In the genomic region with DNA sequence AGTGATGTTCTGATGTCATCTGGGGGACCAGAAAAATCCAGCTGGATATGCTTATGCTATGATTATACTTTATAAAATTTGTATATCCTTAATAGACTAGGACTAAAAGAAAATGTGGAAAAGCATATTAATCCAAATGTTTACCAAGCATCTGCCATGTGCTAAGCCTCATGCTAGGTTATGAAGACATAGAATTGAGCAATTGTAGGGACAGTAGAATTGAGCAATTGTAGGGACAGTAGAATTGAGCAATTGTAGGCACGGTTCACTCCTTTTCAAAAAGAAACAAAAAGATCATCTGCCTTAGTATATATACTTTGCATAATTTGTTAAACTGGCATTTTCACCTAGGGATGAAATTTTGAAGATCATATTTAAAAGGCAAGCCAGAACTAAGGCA, we compare ENCODE assay signal across 1 cellular context.
TF ChIP-seq lines count a peak whose summit lies in the region.

No MANE protein-coding gene starts in this region.

TF ChIP-seq in HepG2, 621 proteins besides CTCF, POLR2A, EP300 and RAD21 (continued from another document and continues in another):
- TF ChIP-seq, protein P1, sequence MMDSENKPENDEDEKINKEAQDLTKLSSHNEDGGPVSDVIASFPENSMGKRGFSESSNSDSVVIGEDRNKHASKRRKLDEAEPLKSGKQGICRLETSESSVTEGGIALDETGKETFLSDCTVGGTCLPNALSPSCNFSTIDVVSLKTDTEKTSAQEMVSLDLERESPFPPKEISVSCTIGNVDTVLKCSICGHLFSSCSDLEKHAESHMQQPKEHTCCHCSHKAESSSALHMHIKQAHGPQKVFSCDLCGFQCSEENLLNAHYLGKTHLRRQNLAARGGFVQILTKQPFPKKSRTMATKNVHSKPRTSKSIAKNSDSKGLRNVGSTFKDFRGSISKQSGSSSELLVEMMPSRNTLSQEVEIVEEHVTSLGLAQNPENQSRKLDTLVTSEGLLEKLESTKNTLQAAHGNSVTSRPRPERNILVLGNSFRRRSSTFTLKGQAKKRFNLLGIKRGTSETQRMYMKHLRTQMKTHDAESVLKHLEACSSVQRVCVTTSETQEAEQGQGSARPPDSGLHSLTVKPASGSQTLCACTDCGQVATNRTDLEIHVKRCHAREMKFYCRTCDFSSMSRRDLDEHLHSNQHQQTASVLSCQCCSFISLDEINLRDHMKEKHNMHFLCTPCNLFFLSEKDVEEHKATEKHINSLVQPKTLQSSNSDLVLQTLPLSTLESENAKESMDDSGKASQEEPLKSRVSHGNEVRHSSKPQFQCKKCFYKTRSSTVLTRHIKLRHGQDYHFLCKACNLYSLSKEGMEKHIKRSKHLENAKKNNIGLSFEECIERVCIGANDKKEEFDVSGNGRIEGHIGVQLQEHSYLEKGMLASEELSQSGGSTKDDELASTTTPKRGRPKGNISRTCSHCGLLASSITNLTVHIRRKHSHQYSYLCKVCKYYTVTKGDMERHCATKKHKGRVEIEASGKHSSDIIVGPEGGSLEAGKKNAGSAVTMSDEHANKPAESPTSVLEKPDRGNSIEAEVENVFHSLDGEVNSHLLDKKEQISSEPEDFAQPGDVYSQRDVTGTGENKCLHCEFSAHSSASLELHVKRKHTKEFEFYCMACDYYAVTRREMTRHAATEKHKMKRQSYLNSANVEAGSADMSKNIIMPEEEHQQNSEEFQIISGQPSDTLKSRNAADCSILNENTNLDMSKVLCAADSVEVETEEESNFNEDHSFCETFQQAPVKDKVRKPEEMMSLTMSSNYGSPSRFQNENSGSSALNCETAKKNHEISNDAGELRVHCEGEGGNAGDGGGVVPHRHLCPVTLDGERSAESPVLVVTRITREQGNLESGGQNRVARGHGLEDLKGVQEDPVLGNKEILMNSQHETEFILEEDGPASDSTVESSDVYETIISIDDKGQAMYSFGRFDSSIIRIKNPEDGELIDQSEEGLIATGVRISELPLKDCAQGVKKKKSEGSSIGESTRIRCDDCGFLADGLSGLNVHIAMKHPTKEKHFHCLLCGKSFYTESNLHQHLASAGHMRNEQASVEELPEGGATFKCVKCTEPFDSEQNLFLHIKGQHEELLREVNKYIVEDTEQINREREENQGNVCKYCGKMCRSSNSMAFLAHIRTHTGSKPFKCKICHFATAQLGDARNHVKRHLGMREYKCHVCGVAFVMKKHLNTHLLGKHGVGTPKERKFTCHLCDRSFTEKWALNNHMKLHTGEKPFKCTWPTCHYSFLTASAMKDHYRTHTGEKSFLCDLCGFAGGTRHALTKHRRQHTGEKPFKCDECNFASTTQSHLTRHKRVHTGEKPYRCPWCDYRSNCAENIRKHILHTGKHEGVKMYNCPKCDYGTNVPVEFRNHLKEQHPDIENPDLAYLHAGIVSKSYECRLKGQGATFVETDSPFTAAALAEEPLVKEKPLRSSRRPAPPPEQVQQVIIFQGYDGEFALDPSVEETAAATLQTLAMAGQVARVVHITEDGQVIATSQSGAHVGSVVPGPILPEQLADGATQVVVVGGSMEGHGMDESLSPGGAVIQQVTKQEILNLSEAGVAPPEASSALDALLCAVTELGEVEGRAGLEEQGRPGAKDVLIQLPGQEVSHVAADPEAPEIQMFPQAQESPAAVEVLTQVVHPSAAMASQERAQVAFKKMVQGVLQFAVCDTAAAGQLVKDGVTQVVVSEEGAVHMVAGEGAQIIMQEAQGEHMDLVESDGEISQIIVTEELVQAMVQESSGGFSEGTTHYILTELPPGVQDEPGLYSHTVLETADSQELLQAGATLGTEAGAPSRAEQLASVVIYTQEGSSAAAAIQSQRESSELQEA (CRISPR knock-in tag; IDR thresholded peaks at IDR 0.05; ENCODE audit: not compliant biosample characterization) = no peak
- TF ChIP-seq, protein P2, sequence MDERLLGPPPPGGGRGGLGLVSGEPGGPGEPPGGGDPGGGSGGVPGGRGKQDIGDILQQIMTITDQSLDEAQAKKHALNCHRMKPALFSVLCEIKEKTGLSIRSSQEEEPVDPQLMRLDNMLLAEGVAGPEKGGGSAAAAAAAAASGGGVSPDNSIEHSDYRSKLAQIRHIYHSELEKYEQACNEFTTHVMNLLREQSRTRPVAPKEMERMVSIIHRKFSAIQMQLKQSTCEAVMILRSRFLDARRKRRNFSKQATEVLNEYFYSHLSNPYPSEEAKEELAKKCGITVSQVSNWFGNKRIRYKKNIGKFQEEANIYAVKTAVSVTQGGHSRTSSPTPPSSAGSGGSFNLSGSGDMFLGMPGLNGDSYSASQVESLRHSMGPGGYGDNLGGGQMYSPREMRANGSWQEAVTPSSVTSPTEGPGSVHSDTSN (CRISPR knock-in tag; IDR thresholded peaks at IDR 0.05) = no peak
- TF ChIP-seq ZSCAN25 (CRISPR knock-in tag; IDR thresholded peaks at IDR 0.05) (no peak), ATF7-NPFF (CRISPR knock-in tag; IDR thresholded peaks at IDR 0.05; ENCODE audit: low read depth) (no peak), ZNF749 (CRISPR knock-in tag; IDR thresholded peaks at IDR 0.05; ENCODE audit: borderline replicate concordance) (no peak), HNRNPL (IDR thresholded peaks at IDR 0.05; ENCODE audit: low read depth, low read length) (no peak), RORA (CRISPR knock-in tag; IDR thresholded peaks at IDR 0.05) (no peak), STAT5B (CRISPR knock-in tag; IDR thresholded peaks at IDR 0.05) (no peak), MED8 (CRISPR knock-in tag; IDR thresholded peaks at IDR 0.05; ENCODE audit: insufficient replicate concordance) (no peak), FOXJ3 (CRISPR knock-in tag; IDR thresholded peaks at IDR 0.05; ENCODE audit: borderline replicate concordance) (peak; percentile 80), SMAD3 (CRISPR knock-in tag; IDR thresholded peaks at IDR 0.05) (0 out of 2 replicates have a peak, but pooled peaks have one; percentile 42), ZNF644 (CRISPR knock-in tag; IDR thresholded peaks at IDR 0.05; ENCODE audit: low read depth) (peak; percentile 95), STAG1 (CRISPR knock-in tag; IDR thresholded peaks at IDR 0.05) (no peak), HMG20B (CRISPR knock-in tag; conservative IDR thresholded peaks at IDR 0.05) (no peak), KLF11 (CRISPR knock-in tag; IDR thresholded peaks at IDR 0.05) (no peak), THYN1 (CRISPR knock-in tag; IDR thresholded peaks at IDR 0.05; ENCODE audit: borderline replicate concordance, low read depth) (no peak), GTF2F1 (IDR thresholded peaks at IDR 0.05; ENCODE audit: low read length) (no peak), GFI1 (CRISPR knock-in tag; IDR thresholded peaks at IDR 0.05; ENCODE audit: borderline replicate concordance) (no peak), RFXAP (CRISPR knock-in tag; IDR thresholded peaks at IDR 0.05; ENCODE audit: borderline replicate concordance) (no peak), DPF2 (CRISPR knock-in tag; IDR thresholded peaks at IDR 0.05; ENCODE audit: borderline replicate concordance, low read depth) (no peak), ZSCAN20 (CRISPR knock-in tag; IDR thresholded peaks at IDR 0.05; ENCODE audit: borderline replicate concordance) (no peak), MAZ (IDR thresholded peaks at IDR 0.05; ENCODE audit: borderline replicate concordance, low read depth, low read length) (no peak), MAZ (CRISPR knock-in tag; IDR thresholded peaks at IDR 0.05; ENCODE audit: low read depth) (no peak), RCOR2 (CRISPR knock-in tag; IDR thresholded peaks at IDR 0.05) (0 out of 2 replicates have a peak, but pooled peaks have one; percentile 55), DNMT1 (CRISPR knock-in tag; IDR thresholded peaks at IDR 0.05) (no peak), SALL1 (CRISPR knock-in tag; IDR thresholded peaks at IDR 0.05) (peak; percentile 22; the same call in 1 of the 2 replicates), ZNF121 (CRISPR knock-in tag; IDR thresholded peaks at IDR 0.05) (no peak), ZNF20 (CRISPR knock-in tag; IDR thresholded peaks at IDR 0.05) (no peak), ZNF207 (IDR thresholded peaks at IDR 0.05; ENCODE audit: borderline replicate concordance) (no peak), JUN (CRISPR knock-in tag; IDR thresholded peaks at IDR 0.05) (no peak), RNF2 (conservative IDR thresholded peaks at IDR 0.05; ENCODE audit: low read depth) (no peak), MXI1 (IDR thresholded peaks at IDR 0.05; ENCODE audit: borderline replicate concordance, low read depth, low read length) (no peak), TBL1XR1 (IDR thresholded peaks at IDR 0.05; ENCODE audit: borderline replicate concordance, low read length, partially characterized antibody) (peak; percentile 62), RXRB (CRISPR knock-in tag; IDR thresholded peaks at IDR 0.05; ENCODE audit: borderline replicate concordance) (peak; percentile 38; the same call in 1 of the 2 replicates), MTA3 (CRISPR knock-in tag; IDR thresholded peaks at IDR 0.05) (no peak), ZNF83 (CRISPR knock-in tag; IDR thresholded peaks at IDR 0.05; ENCODE audit: borderline replicate concordance) (no peak), ERF (CRISPR knock-in tag; IDR thresholded peaks at IDR 0.05) (no peak)
- TF ChIP-seq, protein P3, sequence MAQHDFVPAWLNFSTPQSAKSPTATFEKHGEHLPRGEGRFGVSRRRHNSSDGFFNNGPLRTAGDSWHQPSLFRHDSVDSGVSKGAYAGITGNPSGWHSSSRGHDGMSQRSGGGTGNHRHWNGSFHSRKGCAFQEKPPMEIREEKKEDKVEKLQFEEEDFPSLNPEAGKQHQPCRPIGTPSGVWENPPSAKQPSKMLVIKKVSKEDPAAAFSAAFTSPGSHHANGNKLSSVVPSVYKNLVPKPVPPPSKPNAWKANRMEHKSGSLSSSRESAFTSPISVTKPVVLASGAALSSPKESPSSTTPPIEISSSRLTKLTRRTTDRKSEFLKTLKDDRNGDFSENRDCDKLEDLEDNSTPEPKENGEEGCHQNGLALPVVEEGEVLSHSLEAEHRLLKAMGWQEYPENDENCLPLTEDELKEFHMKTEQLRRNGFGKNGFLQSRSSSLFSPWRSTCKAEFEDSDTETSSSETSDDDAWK (CRISPR knock-in tag; IDR thresholded peaks at IDR 0.05) = no peak
- TF ChIP-seq, protein P4, sequence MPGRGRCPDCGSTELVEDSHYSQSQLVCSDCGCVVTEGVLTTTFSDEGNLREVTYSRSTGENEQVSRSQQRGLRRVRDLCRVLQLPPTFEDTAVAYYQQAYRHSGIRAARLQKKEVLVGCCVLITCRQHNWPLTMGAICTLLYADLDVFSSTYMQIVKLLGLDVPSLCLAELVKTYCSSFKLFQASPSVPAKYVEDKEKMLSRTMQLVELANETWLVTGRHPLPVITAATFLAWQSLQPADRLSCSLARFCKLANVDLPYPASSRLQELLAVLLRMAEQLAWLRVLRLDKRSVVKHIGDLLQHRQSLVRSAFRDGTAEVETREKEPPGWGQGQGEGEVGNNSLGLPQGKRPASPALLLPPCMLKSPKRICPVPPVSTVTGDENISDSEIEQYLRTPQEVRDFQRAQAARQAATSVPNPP (CRISPR knock-in tag; IDR thresholded peaks at IDR 0.05) = no peak
- TF ChIP-seq, protein P5, sequence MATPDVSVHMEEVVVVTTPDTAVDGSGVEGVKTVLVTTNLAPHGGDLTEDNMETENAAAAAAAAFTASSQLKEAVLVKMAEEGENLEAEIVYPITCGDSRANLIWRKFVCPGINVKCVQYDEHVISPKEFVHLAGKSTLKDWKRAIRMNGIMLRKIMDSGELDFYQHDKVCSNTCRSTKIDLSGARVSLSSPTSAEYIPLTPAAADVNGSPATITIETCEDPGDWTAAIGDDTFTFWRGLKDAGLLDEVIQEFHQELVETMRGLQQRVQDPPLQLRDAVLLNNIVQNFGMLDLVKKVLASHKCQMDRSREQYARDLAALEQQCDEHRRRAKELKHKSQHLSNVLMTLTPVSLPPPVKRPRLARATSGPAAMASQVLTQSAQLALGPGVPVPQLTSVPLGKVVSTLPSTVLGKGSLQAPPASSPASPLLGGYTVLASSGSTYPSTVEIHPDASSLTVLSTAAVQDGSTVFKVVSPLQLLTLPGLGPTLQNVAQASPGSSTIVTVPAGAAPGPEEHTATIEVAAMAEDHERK (CRISPR knock-in tag; IDR thresholded peaks at IDR 0.05; ENCODE audit: low read depth) = no peak
- TF ChIP-seq, protein P6, sequence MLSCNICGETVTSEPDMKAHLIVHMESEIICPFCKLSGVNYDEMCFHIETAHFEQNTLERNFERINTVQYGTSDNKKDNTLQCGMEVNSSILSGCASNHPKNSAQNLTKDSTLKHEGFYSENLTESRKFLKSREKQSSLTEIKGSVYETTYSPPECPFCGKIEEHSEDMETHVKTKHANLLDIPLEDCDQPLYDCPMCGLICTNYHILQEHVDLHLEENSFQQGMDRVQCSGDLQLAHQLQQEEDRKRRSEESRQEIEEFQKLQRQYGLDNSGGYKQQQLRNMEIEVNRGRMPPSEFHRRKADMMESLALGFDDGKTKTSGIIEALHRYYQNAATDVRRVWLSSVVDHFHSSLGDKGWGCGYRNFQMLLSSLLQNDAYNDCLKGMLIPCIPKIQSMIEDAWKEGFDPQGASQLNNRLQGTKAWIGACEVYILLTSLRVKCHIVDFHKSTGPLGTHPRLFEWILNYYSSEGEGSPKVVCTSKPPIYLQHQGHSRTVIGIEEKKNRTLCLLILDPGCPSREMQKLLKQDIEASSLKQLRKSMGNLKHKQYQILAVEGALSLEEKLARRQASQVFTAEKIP (CRISPR knock-in tag; IDR thresholded peaks at IDR 0.05; ENCODE audit: borderline replicate concordance) = no peak
- TF ChIP-seq, protein P7, sequence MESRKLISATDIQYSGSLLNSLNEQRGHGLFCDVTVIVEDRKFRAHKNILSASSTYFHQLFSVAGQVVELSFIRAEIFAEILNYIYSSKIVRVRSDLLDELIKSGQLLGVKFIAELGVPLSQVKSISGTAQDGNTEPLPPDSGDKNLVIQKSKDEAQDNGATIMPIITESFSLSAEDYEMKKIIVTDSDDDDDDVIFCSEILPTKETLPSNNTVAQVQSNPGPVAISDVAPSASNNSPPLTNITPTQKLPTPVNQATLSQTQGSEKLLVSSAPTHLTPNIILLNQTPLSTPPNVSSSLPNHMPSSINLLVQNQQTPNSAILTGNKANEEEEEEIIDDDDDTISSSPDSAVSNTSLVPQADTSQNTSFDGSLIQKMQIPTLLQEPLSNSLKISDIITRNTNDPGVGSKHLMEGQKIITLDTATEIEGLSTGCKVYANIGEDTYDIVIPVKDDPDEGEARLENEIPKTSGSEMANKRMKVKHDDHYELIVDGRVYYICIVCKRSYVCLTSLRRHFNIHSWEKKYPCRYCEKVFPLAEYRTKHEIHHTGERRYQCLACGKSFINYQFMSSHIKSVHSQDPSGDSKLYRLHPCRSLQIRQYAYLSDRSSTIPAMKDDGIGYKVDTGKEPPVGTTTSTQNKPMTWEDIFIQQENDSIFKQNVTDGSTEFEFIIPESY (CRISPR knock-in tag; IDR thresholded peaks at IDR 0.05) = no peak
- TF ChIP-seq, protein P8, sequence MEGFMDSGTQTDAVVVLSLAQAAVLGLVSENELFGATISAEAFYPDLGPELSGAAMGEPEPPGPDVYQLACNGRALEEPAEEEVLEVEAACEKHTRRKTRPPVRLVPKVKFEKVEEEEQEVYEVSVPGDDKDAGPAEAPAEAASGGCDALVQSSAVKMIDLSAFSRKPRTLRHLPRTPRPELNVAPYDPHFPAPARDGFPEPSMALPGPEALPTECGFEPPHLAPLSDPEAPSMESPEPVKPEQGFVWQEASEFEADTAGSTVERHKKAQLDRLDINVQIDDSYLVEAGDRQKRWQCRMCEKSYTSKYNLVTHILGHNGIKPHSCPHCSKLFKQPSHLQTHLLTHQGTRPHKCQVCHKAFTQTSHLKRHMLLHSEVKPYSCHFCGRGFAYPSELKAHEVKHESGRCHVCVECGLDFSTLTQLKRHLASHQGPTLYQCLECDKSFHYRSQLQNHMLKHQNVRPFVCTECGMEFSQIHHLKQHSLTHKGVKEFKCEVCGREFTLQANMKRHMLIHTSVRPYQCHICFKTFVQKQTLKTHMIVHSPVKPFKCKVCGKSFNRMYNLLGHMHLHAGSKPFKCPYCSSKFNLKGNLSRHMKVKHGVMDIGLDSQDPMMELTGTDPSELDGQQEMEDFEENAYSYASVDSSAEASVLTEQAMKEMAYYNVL (CRISPR knock-in tag; IDR thresholded peaks at IDR 0.05; ENCODE audit: borderline replicate concordance) = no peak
- TF ChIP-seq, protein P9, sequence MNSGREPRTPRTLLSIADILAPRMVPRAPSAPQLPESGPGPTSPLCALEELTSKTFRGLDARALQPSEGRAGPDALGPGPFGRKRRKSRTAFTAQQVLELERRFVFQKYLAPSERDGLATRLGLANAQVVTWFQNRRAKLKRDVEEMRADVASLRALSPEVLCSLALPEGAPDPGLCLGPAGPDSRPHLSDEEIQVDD (CRISPR knock-in tag; IDR thresholded peaks at IDR 0.05; ENCODE audit: borderline replicate concordance) = no peak
